Comparison of ENCODE assay signal across 8 cellular contexts in the genomic region with DNA sequence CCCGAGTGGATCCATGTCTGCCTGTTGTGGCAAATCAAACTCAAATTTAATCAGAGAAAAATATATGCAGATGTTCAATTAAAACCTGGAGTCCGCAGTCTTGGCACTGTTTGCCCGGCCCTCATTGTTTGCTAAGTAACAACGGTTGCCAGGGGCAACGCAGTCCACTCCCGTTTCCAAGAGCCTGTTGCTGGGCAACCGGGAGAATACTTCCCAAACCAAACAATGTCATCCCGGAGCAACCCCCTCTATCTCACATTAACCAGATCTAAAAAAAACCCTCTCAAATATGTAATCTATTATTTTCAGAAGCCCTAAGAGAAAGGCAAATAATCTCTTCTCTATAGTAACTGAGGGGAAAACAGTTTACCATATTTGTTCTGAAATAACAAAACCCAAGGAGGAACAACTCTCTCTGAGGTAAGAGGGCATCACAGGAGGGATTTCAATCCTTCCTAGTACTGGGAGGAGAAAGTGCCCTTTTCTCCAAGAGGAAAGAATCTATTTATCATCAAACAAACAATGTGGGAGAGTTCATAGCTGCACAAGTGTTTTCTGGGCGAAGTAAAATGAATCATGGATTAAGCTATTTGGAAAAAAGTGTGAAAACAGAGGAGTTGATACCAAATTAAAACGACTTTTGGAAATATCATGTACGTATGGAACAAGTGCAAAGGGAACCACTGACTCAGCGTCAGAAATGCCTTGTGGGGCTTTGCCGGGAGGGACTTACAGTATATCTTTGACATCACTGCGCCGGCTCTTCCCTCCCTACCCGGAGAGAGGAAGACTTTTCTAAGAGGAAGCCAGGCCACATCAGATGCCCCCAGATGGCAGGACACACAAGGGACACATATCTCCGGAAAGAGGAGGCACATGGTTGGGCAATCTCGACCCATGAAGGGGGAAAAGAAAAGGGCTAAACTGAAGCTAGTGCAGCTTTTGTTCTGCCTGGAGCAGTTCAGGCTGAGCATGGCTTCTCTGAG. TPM values are rescaled to one million over a fixed set of nuclear protein-coding genes. Genes with fewer than 3 reads are reported as not detected.
A peak's percentile ranks its signal among the peaks of the same experiment; 100 is the strongest.
DNase-seq lines count a peak whose midpoint lies in the region; ATAC-seq, FAIRE-seq and TF ChIP-seq lines count a peak whose summit lies in the region.

No MANE protein-coding gene starts in this region.

- CTCF ChIA-PET in AG04449 (lab: Yijun Ruan, JAX) (interaction anchor here (0.7 to 1.1 kb wide), 3 partner anchors 9 to 59 kb away, joined by 3 to 6 read pairs (median 4); no protein-coding TSS in a partner anchor), GM12878 (lab: Yijun Ruan, JAX) (interaction anchor here (1.1 to 1.4 kb wide), 3 partner anchors 17 to 59 kb away, joined by 3 to 7 read pairs (median 3); no protein-coding TSS in a partner anchor)

- H3K27ac Mint-ChIP-seq in activated naive CD4-positive, alpha-beta T cell treated with anti-CD3 and anti-CD28 coated beads, Interleukin-2, amount 50 U/mL, for 72 hours: no peak overlapping the region

- no peak for FAIRE-seq in GM12878 (lab: Jason Lieb, UNC)

- RAD21 ChIA-PET in GM12878 (lab: Charles Lee; ENCODE audit: unreplicated experiment): interaction anchor here (1.2 to 1.4 kb wide), 2 partner anchors 21 to 59 kb away, joined by 4 to 8 read pairs; no protein-coding TSS in a partner anchor

- DNase-seq in AG04449 (ENCODE audit: low read depth, low spot score): peak; percentile 69
- DNase-seq in GOT3 (lab: John Stamatoyannopoulos, UW): peak; percentile 56
- DNase-seq in NCI-H510A (lab: John Stamatoyannopoulos, UW): peak; percentile 96
- no peak for DNase-seq in GM12878 (ENCODE audit: low read depth, low spot score)
- peak; percentile 96 for DNase-seq in left ventricle myocardium superior
- peak; percentile 44 to 96 (median 80) for DNase-seq in posterior cingulate gyrus
- DNase-seq in activated naive CD4-positive, alpha-beta T cell treated with anti-CD3 and anti-CD28 coated beads, Interleukin-2, amount 50 U/mL, for 72 hours (ENCODE audit: low spot score in 2 of 2): no peak

- BruUV-seq in GM12878 (replicated peaks; lab: Mats Ljungman, UMichigan): TSS peak; percentile 97

- H2AFZ ChIP-seq in GM12878 (ENCODE audit: control insufficient read depth, low read depth, low read length): no peak overlapping the region

- TF ChIP-seq RAD21 in GM12878 (IDR thresholded peaks at IDR 0.05; ENCODE audit: insufficient read depth, low read depth, low read length): no peak

- peak in 1 of 2 experiments; percentile 86; a peak in 2 of 4 replicates for TF ChIP-seq EP300 in GM12878 (IDR thresholded peaks at IDR 0.05; ENCODE audit: borderline replicate concordance in 1 of 2, control insufficient read depth in 1 of 2, low read depth in 2 of 2, low read length in 2 of 2)

- no peak overlapping the region for H3K9ac ChIP-seq in GM12878 (ENCODE audit: control insufficient read depth, insufficient read depth, low read length)

- no peaks in the 10 kb centered on the region for H4K20me1 ChIP-seq in GM12878 (ENCODE audit: control insufficient read depth, insufficient read depth)

- no peak overlapping the region for H3K4me3 ChIP-seq in AG04449 (ENCODE audit: low read depth, low read length)
- H3K4me3 ChIP-seq in GM12878: no peak overlapping the region

- H3K4me2 ChIP-seq in GM12878 (ENCODE audit: control insufficient read depth, insufficient read depth): no peak overlapping the region

- H3K36me3 Mint-ChIP-seq in activated naive CD4-positive, alpha-beta T cell treated with anti-CD3 and anti-CD28 coated beads, Interleukin-2, amount 50 U/mL, for 72 hours: no peaks in the 10 kb centered on the region

- H3K79me2 ChIP-seq in GM12878 (ENCODE audit: control insufficient read depth, insufficient read depth, low read length): no peaks in the 10 kb centered on the region

- no peaks in the 10 kb centered on the region for H3K36me3 ChIP-seq in GM12878 (ENCODE audit: control insufficient read depth in 2 of 2, insufficient read depth in 2 of 2, low read length in 1 of 2)

- ATAC-seq in GM12878 (peak; percentile 53), left ventricle myocardium superior (peak; percentile 89), HG03280 (IDR thresholded peaks at IDR 0.05; ENCODE audit: unreplicated experiment) (no peak)
- ATAC-seq in activated naive CD4-positive, alpha-beta T cell treated with anti-CD3 and anti-CD28 coated beads, Interleukin-2, amount 50 U/mL, for 72 hours: no peak

- 52% methylated on average over 18 of the region's 18 CpGs for WGBS in GM12878 (ENCODE audit: insufficient coverage, insufficient replicate concordance, low lambda C conversion rate, missing lambda C conversion rate)

- no peak for TF ChIP-seq POLR2A in GM12878 (IDR thresholded peaks at IDR 0.05; ENCODE audit: low read depth, low read length)

- no peaks in the 10 kb centered on the region for H3K4me1 ChIP-seq in GM12878 (ENCODE audit: control insufficient read depth, insufficient read depth, low read length)

- no peaks in the 10 kb centered on the region for H3K9me3 ChIP-seq in GM12878 (replicated peaks; ENCODE audit: control insufficient read depth, insufficient read depth, low read length)

- H3K9me3 Mint-ChIP-seq in activated naive CD4-positive, alpha-beta T cell treated with anti-CD3 and anti-CD28 coated beads, Interleukin-2, amount 50 U/mL, for 72 hours: peaks cover 4 to 11% of the 10 kb centered on the region in 2 donors

- intact Hi-C loops in GM12878 (cut with micrococcal nuclease; ENCODE audit: unreplicated experiment): loop anchor here (5.0 kb wide), 1 partner anchor 45 kb away; a partner anchor contains a TSS
- intact Hi-C loops in left ventricle myocardium superior (cut with micrococcal nuclease): no loop called here
- intact Hi-C loops in posterior cingulate gyrus (cut with DNase I): no loop called here

- in situ Hi-C loops in GM12878 (cut with MboI): no loop called here

- SMC1A ChIA-PET in GM12878 (lab: Charles Lee; ENCODE audit: uncharacterized antibody, unreplicated experiment): interaction anchor here (0.9 to 2.1 kb wide), 6 partner anchors 18 to 78 kb away, joined by 3 to 8 read pairs (median 4); no protein-coding TSS in a partner anchor

- no peak overlapping the region for H3K27ac ChIP-seq in GM12878 (ENCODE audit: control insufficient read depth, insufficient read depth)

- TF ChIP-seq CTCF in AG04449 (IDR thresholded peaks at IDR 0.05; ENCODE audit: insufficient read depth, low read length, missing control alignments): no peak
- TF ChIP-seq CTCF in GM12878 (IDR thresholded peaks at IDR 0.05 in 2 of 3, conservative IDR thresholded peaks at IDR 0.05 in 1 of 3; ENCODE audit: control insufficient read depth in 2 of 3, extremely low read depth in 1 of 3, insufficient read depth in 1 of 3, low read depth in 3 of 3, low read length in 3 of 3): no peak

- H3K27me3 ChIP-seq in GM12878 (replicated peaks in 1 of 2; ENCODE audit: control insufficient read depth in 2 of 2, insufficient read depth in 2 of 2, low read length in 1 of 2): no peaks in the 10 kb centered on the region

- POLR2A ChIA-PET in AG04449 (lab: Yijun Ruan, JAX) (no interaction called here), GM12878 (lab: Charles Lee) (interaction anchor here (0.8 kb wide), 1 partner anchor 21 kb away, joined by 3 read pairs; no protein-coding TSS in a partner anchor)

TF ChIP-seq in GM12878, 131 proteins besides CTCF, POLR2A, EP300 and RAD21 (continues in another document):
- TF ChIP-seq IKZF2 (IDR thresholded peaks at IDR 0.05) (peak; percentile 56 to 80; a peak in 3 of 4 replicates), PAX8 (IDR thresholded peaks at IDR 0.05) (no peak)
- TF ChIP-seq, protein P1, sequence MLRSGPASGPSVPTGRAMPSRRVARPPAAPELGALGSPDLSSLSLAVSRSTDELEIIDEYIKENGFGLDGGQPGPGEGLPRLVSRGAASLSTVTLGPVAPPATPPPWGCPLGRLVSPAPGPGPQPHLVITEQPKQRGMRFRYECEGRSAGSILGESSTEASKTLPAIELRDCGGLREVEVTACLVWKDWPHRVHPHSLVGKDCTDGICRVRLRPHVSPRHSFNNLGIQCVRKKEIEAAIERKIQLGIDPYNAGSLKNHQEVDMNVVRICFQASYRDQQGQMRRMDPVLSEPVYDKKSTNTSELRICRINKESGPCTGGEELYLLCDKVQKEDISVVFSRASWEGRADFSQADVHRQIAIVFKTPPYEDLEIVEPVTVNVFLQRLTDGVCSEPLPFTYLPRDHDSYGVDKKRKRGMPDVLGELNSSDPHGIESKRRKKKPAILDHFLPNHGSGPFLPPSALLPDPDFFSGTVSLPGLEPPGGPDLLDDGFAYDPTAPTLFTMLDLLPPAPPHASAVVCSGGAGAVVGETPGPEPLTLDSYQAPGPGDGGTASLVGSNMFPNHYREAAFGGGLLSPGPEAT (IDR thresholded peaks at IDR 0.05; ENCODE audit: low read depth): 0 out of 2 replicates have a peak, but pooled peaks have one; percentile 38

RNA-seq across cellular contexts. Expression of a gene that starts 43.3 kb away (rescaled TPM):
- 8.4 and 9.9 TPM in 2 replicates for total RNA-seq in GM12878 (2013; cell fraction: nucleolus; rRNA removed)
- total RNA-seq in GM12878 (2014; rRNA removed) (4.8 and 7.5 TPM in 2 replicates), GM12878 (2014; rRNA removed; fragmentation: Illumina TruSeq; extraction: Trizol) (3.8 and 5.1 TPM in 2 replicates), GM12878 (2021) (7.0 and 8.8 TPM in 2 replicates), left ventricle myocardium superior (4.8 TPM)
- polyA plus RNA-seq in GM12878 (2011; ENCODE audit: low read depth): 0.50 TPM
- polyA plus RNA-seq in GM12878 (2011; rRNA removed) (4.7 and 4.9 TPM in 2 replicates), GM12878 (2014; fragmentation: Illumina TruSeq; extraction: Trizol) (3.3 and 7.0 TPM in 2 replicates), GM12878 (2014; fragmentation: Nextera tagmentation; extraction: Ambion mirVana) (1 to 10 TPM; 3.2 to 4.4 TPM), GM12878 (2014; rRNA removed) (7.0 and 7.6 TPM in 2 replicates), GM12878 (2016; fragmentation: Nextera tagmentation; extraction: Ambion mirVana) (1 to 10 TPM; 7.2 to 9.8 TPM)
- 4.8 and 5.0 TPM in 2 replicates for polyA plus RNA-seq in GM12878 (2011; cell fraction: cytosol; rRNA removed)
- polyA plus RNA-seq in GM12878 (2011; cell fraction: nucleus; rRNA removed): 8.8 and 10.4 TPM in 2 replicates
- 2.0 and 2.5 TPM in 2 replicates for polyA plus RNA-seq in GM12878 (2012)
- 5.6 and 6.6 TPM in 2 replicates for polyA minus RNA-seq in GM12878 (2011; rRNA and poly(A)+ RNA removed)
- 4.4 and 6.5 TPM in 2 replicates for polyA minus RNA-seq in GM12878 (2011; cell fraction: cytosol; rRNA and poly(A)+ RNA removed)
- polyA minus RNA-seq in GM12878 (2011; cell fraction: nucleus; rRNA and poly(A)+ RNA removed): 3.5 and 10.5 TPM in 2 replicates
- 10 to 100 TPM; 11.2 to 13.8 TPM for total RNA-seq in activated naive CD4-positive, alpha-beta T cell treated with anti-CD3 and anti-CD28 coated beads, Interleukin-2, amount 50 U/mL, for 72 hours

Comparison
In these comparisons a context has a peak if more than half of its experiments do, and no peak if none do; other contexts are left out.
1. DNase-seq: peak in AG04449 (single experiment), GOT3 (single experiment), NCI-H510A (single experiment), left ventricle myocardium superior (single experiment) and posterior cingulate gyrus (10 of 10); none in GM12878 (single experiment) and activated naive CD4-positive, alpha-beta T cell treated with anti-CD3 and anti-CD28 coated beads, Interleukin-2, amount 50 U/mL, for 72 hours (0 of 2).
2. ATAC-seq: peak in GM12878 (single experiment) and left ventricle myocardium superior (single experiment); none in HG03280 (single experiment) and activated naive CD4-positive, alpha-beta T cell treated with anti-CD3 and anti-CD28 coated beads, Interleukin-2, amount 50 U/mL, for 72 hours (0 of 2).